1 cellular context compared by ENCODE assay signal in the genomic region with DNA sequence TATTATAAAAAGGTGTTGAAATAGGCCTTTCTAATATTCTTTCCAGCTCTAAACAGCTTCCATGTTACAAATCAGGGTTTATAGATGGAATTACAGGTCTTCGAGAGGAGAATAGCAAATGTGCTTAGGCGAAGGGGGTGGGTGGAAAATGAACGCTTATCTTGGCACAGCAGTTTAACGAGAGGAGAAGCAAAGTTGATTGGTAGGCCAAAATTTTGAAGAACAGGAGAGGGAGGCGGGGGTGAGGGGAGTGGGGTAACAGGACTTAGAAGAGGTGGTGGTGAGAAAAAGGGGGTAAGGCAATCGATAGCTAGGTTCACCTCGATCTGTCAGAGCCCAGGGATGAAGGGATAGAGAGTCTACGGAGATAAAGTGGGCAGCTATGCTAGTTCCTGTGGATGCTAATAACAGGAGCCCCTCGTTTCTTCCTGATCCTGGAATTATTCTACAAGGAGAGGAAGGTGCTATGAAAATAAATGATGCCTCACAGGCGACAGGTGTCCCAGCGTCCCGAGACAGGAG.
TF ChIP-seq lines count a peak whose summit lies in the region.

No MANE protein-coding gene starts in this region.

TF ChIP-seq in K562, 482 proteins besides CTCF, POLR2A, EP300 and RAD21 (continued from another document and continues in another):
- TF ChIP-seq, protein P1, sequence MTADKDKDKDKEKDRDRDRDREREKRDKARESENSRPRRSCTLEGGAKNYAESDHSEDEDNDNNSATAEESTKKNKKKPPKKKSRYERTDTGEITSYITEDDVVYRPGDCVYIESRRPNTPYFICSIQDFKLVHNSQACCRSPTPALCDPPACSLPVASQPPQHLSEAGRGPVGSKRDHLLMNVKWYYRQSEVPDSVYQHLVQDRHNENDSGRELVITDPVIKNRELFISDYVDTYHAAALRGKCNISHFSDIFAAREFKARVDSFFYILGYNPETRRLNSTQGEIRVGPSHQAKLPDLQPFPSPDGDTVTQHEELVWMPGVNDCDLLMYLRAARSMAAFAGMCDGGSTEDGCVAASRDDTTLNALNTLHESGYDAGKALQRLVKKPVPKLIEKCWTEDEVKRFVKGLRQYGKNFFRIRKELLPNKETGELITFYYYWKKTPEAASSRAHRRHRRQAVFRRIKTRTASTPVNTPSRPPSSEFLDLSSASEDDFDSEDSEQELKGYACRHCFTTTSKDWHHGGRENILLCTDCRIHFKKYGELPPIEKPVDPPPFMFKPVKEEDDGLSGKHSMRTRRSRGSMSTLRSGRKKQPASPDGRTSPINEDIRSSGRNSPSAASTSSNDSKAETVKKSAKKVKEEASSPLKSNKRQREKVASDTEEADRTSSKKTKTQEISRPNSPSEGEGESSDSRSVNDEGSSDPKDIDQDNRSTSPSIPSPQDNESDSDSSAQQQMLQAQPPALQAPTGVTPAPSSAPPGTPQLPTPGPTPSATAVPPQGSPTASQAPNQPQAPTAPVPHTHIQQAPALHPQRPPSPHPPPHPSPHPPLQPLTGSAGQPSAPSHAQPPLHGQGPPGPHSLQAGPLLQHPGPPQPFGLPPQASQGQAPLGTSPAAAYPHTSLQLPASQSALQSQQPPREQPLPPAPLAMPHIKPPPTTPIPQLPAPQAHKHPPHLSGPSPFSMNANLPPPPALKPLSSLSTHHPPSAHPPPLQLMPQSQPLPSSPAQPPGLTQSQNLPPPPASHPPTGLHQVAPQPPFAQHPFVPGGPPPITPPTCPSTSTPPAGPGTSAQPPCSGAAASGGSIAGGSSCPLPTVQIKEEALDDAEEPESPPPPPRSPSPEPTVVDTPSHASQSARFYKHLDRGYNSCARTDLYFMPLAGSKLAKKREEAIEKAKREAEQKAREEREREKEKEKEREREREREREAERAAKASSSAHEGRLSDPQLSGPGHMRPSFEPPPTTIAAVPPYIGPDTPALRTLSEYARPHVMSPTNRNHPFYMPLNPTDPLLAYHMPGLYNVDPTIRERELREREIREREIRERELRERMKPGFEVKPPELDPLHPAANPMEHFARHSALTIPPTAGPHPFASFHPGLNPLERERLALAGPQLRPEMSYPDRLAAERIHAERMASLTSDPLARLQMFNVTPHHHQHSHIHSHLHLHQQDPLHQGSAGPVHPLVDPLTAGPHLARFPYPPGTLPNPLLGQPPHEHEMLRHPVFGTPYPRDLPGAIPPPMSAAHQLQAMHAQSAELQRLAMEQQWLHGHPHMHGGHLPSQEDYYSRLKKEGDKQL (CRISPR knock-in tag; IDR thresholded peaks at IDR 0.05; ENCODE audit: borderline replicate concordance): no peak
- TF ChIP-seq, protein P2, sequence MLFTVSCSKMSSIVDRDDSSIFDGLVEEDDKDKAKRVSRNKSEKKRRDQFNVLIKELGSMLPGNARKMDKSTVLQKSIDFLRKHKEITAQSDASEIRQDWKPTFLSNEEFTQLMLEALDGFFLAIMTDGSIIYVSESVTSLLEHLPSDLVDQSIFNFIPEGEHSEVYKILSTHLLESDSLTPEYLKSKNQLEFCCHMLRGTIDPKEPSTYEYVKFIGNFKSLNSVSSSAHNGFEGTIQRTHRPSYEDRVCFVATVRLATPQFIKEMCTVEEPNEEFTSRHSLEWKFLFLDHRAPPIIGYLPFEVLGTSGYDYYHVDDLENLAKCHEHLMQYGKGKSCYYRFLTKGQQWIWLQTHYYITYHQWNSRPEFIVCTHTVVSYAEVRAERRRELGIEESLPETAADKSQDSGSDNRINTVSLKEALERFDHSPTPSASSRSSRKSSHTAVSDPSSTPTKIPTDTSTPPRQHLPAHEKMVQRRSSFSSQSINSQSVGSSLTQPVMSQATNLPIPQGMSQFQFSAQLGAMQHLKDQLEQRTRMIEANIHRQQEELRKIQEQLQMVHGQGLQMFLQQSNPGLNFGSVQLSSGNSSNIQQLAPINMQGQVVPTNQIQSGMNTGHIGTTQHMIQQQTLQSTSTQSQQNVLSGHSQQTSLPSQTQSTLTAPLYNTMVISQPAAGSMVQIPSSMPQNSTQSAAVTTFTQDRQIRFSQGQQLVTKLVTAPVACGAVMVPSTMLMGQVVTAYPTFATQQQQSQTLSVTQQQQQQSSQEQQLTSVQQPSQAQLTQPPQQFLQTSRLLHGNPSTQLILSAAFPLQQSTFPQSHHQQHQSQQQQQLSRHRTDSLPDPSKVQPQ (CRISPR knock-in tag; IDR thresholded peaks at IDR 0.05; ENCODE audit: borderline replicate concordance): no peak
- no peak for TF ChIP-seq ZNF263 (CRISPR knock-in tag; IDR thresholded peaks at IDR 0.05; ENCODE audit: borderline replicate concordance)
- no peak for TF ChIP-seq RAD51 (IDR thresholded peaks at IDR 0.05; ENCODE audit: borderline replicate concordance, low read depth)
- TF ChIP-seq, protein P3, sequence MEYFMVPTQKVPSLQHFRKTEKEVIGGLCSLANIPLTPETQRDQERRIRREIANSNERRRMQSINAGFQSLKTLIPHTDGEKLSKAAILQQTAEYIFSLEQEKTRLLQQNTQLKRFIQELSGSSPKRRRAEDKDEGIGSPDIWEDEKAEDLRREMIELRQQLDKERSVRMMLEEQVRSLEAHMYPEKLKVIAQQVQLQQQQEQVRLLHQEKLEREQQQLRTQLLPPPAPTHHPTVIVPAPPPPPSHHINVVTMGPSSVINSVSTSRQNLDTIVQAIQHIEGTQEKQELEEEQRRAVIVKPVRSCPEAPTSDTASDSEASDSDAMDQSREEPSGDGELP (CRISPR knock-in tag; IDR thresholded peaks at IDR 0.05; ENCODE audit: borderline replicate concordance): no peak
- TF ChIP-seq ZC3H11A (IDR thresholded peaks at IDR 0.05; ENCODE audit: low read depth, low read length): no peak
- peak; percentile 33; the same call in 1 of the 2 replicates for TF ChIP-seq EGR1 (conservative IDR thresholded peaks at IDR 0.05)
- TF ChIP-seq, protein P4, sequence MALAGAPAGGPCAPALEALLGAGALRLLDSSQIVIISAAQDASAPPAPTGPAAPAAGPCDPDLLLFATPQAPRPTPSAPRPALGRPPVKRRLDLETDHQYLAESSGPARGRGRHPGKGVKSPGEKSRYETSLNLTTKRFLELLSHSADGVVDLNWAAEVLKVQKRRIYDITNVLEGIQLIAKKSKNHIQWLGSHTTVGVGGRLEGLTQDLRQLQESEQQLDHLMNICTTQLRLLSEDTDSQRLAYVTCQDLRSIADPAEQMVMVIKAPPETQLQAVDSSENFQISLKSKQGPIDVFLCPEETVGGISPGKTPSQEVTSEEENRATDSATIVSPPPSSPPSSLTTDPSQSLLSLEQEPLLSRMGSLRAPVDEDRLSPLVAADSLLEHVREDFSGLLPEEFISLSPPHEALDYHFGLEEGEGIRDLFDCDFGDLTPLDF (CRISPR knock-in tag; IDR thresholded peaks at IDR 0.05): no peak
- no peak for TF ChIP-seq SPI1 (IDR thresholded peaks at IDR 0.05; ENCODE audit: borderline replicate concordance, low read depth, low read length)
- TF ChIP-seq SRSF1 (IDR thresholded peaks at IDR 0.05; ENCODE audit: low read depth, low read length): no peak
- TF ChIP-seq ZNF133 (CRISPR knock-in tag; IDR thresholded peaks at IDR 0.05): no peak
- TF ChIP-seq POLR2G (IDR thresholded peaks at IDR 0.05; ENCODE audit: low read depth, low read length): no peak
- 0 out of 2 replicates have a peak, but pooled peaks have one; percentile 17 for TF ChIP-seq GTF2E2 (tag; IDR thresholded peaks at IDR 0.05)
- TF ChIP-seq, protein P5, sequence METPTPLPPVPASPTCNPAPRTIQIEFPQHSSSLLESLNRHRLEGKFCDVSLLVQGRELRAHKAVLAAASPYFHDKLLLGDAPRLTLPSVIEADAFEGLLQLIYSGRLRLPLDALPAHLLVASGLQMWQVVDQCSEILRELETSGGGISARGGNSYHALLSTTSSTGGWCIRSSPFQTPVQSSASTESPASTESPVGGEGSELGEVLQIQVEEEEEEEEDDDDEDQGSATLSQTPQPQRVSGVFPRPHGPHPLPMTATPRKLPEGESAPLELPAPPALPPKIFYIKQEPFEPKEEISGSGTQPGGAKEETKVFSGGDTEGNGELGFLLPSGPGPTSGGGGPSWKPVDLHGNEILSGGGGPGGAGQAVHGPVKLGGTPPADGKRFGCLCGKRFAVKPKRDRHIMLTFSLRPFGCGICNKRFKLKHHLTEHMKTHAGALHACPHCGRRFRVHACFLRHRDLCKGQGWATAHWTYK (CRISPR knock-in tag; IDR thresholded peaks at IDR 0.05): no peak
- TF ChIP-seq KDM1A (IDR thresholded peaks at IDR 0.05): no peak
- TF ChIP-seq ZNF311 (CRISPR knock-in tag; IDR thresholded peaks at IDR 0.05): no peak
- peak; percentile 9; the same call in 1 of the 2 replicates for TF ChIP-seq PHB2 (IDR thresholded peaks at IDR 0.05; ENCODE audit: low read depth)
- TF ChIP-seq, protein P6, sequence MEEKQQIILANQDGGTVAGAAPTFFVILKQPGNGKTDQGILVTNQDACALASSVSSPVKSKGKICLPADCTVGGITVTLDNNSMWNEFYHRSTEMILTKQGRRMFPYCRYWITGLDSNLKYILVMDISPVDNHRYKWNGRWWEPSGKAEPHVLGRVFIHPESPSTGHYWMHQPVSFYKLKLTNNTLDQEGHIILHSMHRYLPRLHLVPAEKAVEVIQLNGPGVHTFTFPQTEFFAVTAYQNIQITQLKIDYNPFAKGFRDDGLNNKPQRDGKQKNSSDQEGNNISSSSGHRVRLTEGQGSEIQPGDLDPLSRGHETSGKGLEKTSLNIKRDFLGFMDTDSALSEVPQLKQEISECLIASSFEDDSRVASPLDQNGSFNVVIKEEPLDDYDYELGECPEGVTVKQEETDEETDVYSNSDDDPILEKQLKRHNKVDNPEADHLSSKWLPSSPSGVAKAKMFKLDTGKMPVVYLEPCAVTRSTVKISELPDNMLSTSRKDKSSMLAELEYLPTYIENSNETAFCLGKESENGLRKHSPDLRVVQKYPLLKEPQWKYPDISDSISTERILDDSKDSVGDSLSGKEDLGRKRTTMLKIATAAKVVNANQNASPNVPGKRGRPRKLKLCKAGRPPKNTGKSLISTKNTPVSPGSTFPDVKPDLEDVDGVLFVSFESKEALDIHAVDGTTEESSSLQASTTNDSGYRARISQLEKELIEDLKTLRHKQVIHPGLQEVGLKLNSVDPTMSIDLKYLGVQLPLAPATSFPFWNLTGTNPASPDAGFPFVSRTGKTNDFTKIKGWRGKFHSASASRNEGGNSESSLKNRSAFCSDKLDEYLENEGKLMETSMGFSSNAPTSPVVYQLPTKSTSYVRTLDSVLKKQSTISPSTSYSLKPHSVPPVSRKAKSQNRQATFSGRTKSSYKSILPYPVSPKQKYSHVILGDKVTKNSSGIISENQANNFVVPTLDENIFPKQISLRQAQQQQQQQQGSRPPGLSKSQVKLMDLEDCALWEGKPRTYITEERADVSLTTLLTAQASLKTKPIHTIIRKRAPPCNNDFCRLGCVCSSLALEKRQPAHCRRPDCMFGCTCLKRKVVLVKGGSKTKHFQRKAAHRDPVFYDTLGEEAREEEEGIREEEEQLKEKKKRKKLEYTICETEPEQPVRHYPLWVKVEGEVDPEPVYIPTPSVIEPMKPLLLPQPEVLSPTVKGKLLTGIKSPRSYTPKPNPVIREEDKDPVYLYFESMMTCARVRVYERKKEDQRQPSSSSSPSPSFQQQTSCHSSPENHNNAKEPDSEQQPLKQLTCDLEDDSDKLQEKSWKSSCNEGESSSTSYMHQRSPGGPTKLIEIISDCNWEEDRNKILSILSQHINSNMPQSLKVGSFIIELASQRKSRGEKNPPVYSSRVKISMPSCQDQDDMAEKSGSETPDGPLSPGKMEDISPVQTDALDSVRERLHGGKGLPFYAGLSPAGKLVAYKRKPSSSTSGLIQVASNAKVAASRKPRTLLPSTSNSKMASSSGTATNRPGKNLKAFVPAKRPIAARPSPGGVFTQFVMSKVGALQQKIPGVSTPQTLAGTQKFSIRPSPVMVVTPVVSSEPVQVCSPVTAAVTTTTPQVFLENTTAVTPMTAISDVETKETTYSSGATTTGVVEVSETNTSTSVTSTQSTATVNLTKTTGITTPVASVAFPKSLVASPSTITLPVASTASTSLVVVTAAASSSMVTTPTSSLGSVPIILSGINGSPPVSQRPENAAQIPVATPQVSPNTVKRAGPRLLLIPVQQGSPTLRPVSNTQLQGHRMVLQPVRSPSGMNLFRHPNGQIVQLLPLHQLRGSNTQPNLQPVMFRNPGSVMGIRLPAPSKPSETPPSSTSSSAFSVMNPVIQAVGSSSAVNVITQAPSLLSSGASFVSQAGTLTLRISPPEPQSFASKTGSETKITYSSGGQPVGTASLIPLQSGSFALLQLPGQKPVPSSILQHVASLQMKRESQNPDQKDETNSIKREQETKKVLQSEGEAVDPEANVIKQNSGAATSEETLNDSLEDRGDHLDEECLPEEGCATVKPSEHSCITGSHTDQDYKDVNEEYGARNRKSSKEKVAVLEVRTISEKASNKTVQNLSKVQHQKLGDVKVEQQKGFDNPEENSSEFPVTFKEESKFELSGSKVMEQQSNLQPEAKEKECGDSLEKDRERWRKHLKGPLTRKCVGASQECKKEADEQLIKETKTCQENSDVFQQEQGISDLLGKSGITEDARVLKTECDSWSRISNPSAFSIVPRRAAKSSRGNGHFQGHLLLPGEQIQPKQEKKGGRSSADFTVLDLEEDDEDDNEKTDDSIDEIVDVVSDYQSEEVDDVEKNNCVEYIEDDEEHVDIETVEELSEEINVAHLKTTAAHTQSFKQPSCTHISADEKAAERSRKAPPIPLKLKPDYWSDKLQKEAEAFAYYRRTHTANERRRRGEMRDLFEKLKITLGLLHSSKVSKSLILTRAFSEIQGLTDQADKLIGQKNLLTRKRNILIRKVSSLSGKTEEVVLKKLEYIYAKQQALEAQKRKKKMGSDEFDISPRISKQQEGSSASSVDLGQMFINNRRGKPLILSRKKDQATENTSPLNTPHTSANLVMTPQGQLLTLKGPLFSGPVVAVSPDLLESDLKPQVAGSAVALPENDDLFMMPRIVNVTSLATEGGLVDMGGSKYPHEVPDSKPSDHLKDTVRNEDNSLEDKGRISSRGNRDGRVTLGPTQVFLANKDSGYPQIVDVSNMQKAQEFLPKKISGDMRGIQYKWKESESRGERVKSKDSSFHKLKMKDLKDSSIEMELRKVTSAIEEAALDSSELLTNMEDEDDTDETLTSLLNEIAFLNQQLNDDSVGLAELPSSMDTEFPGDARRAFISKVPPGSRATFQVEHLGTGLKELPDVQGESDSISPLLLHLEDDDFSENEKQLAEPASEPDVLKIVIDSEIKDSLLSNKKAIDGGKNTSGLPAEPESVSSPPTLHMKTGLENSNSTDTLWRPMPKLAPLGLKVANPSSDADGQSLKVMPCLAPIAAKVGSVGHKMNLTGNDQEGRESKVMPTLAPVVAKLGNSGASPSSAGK (IDR thresholded peaks at IDR 0.05): 0 out of 2 replicates have a peak, but pooled peaks have one; percentile 19
- 0 out of 2 replicates have a peak, but pooled peaks have one; percentile 26 for TF ChIP-seq ELF4 (CRISPR knock-in tag; IDR thresholded peaks at IDR 0.05)
- no peak for TF ChIP-seq NFIX (CRISPR knock-in tag; IDR thresholded peaks at IDR 0.05; ENCODE audit: low read depth)
- peak; percentile 80 for TF ChIP-seq MYBL2 (IDR thresholded peaks at IDR 0.05; ENCODE audit: low read depth)
- no peak for TF ChIP-seq MYBL2 (CRISPR knock-in tag; IDR thresholded peaks at IDR 0.05; ENCODE audit: borderline replicate concordance)
- TF ChIP-seq ETV1 (tag; conservative IDR thresholded peaks at IDR 0.05; ENCODE audit: low read depth): no peak
- no peak for TF ChIP-seq STAG1 (CRISPR knock-in tag; IDR thresholded peaks at IDR 0.05; ENCODE audit: borderline replicate concordance)
- no peak for TF ChIP-seq JUNB (CRISPR knock-in tag; conservative IDR thresholded peaks at IDR 0.05)
- TF ChIP-seq HDAC1 (IDR thresholded peaks at IDR 0.05): no peak
- no peak for TF ChIP-seq GATAD2B (IDR thresholded peaks at IDR 0.05; ENCODE audit: borderline replicate concordance)
- TF ChIP-seq, protein P7, sequence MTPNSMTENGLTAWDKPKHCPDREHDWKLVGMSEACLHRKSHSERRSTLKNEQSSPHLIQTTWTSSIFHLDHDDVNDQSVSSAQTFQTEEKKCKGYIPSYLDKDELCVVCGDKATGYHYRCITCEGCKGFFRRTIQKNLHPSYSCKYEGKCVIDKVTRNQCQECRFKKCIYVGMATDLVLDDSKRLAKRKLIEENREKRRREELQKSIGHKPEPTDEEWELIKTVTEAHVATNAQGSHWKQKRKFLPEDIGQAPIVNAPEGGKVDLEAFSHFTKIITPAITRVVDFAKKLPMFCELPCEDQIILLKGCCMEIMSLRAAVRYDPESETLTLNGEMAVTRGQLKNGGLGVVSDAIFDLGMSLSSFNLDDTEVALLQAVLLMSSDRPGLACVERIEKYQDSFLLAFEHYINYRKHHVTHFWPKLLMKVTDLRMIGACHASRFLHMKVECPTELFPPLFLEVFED (CRISPR knock-in tag; conservative IDR thresholded peaks at IDR 0.05): no peak
